Comparison of ENCODE assay signal across 18 cellular contexts in the genomic region with DNA sequence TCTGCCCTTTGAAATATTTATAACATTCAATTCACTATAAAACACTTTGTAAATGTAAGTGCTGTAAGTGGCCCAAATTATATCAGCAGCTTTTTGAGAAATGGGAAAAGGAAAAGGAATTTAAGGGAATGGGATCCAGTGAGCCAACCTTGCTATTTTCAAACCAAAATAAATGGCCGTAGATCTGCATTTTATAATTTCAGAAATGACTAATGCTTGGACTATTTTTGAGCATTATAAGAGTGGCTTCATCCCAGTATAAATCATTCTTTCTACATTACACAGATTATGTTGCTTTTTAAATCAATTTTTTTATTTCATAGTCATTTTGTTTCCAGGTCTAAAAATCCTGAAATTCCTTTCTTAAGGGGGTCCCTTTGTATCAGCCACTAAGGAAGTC.
"Had no signal": no experiment of that assay in that cellular context is flagged by ENCODE, and none has a peak within 500 bp of the region (broad histone marks: within the 10 kb centered on the region; RNA-seq: fewer than 3 reads in every experiment).

No MANE protein-coding gene starts in this region.

- H3K27ac ChIP-seq: psoas muscle, sigmoid colon, suprapubic skin, VCaP had no signal

- ATAC-seq: activated CD8-positive, alpha-beta T cell treated with anti-CD3 and anti-CD28 coated beads for 36 hours; left colon; natural killer cell treated with Interleukin-12 subunit alpha and Interleukin-12 subunit beta and Interleukin-15 and Interleukin-18, amount 100 ng/mL, for 72 hours; psoas muscle; stimulated activated naive CD8-positive, alpha-beta T cell treated with anti-CD3 and anti-CD28 coated beads, Interleukin-15, Interleukin-2, amounts not matched to agents 100 U/mL and 50 U/mL, for 24 hours had no signal

- H3K27me3 ChIP-seq: sigmoid colon, suprapubic skin had no signal

- H3K36me3 ChIP-seq: sigmoid colon, suprapubic skin had no signal

- H3K9me3 ChIP-seq: psoas muscle, sigmoid colon, suprapubic skin had no signal

- H3K4me3 ChIP-seq: psoas muscle, sigmoid colon, suprapubic skin had no signal

- DNase-seq: activated CD4-positive, alpha-beta T cell treated with anti-CD3 and anti-CD28 coated beads for 4 hours; activated CD8-positive, alpha-beta memory T cell treated with anti-CD3 and anti-CD28 coated beads, Interleukin-2, amount 50 U/mL, for 4 hours; activated CD8-positive, alpha-beta T cell treated with anti-CD3 and anti-CD28 coated beads for 36 hours; activated naive CD4-positive, alpha-beta T cell treated with anti-CD3 and anti-CD28 coated beads for 36 hours; endodermal cell; erythroblast; glutamatergic neuron; left colon; mammary epithelial cell; occipital lobe; psoas muscle; sigmoid colon; stimulated activated CD4-positive, alpha-beta T cell treated with anti-CD3 and anti-CD28 coated beads, Interleukin-2, amount 100 ng/mL, for 48 hours; stimulated activated naive CD8-positive, alpha-beta T cell treated with anti-CD3 and anti-CD28 coated beads, Interleukin-15, Interleukin-2, amounts not matched to agents 100 U/mL and 50 U/mL, for 24 hours; T-helper 1 cell had no signal
